ENCODE assay signal across 23 cellular contexts in the genomic region with DNA sequence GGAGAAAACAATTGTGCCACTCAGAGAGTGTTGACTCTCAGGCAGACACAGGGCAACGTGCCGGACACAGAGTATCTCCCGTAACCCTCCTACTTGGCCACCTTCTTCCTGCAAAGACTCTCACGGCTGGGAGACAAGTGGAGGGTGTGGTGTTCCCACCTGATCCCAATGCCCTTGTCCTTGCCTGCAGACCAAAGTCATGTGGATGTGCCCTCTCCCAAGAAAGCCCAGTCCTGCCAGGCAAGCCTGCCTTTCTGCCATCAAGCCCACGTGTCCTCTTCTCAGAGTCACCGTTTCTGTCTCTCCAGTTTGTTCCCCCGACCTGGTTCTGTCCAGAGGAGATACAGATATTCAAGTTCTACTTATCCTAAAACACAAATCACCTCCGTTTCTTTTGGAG. TPM values are rescaled to one million over a fixed set of nuclear protein-coding genes. Genes with fewer than 3 reads are reported as not detected.
A peak's percentile ranks its signal among the peaks of the same experiment; 100 is the strongest.
DNase-seq lines count a peak whose midpoint lies in the region; ATAC-seq, FAIRE-seq and TF ChIP-seq lines count a peak whose summit lies in the region.
"Had no signal": no experiment of that assay in that cellular context is flagged by ENCODE, and none has a peak within 500 bp of the region (broad histone marks: within the 10 kb centered on the region; RNA-seq: fewer than 3 reads in every experiment).

No MANE protein-coding gene starts in this region.

- H3K27ac ChIP-seq in HepG2 (ENCODE audit: extremely low read length, insufficient read depth, low read length), result no peak overlapping the region
- H3K27ac ChIP-seq in right lobe of liver, result no peak overlapping the region
- no peak overlapping the region for H3K27ac ChIP-seq in neuronal stem cell (replicated peaks; ENCODE audit: low read length)
- H3K27ac ChIP-seq: 22Rv1, BLaER1, HL-60 had no signal

- H3K9me3 Mint-ChIP-seq in activated naive CD4-positive, alpha-beta T cell treated with anti-CD3 and anti-CD28 coated beads for 36 hours, result no peaks in the 10 kb centered on the region
- H3K9me3 Mint-ChIP-seq: H9 had no signal

- no peak overlapping the region for H3K14ac ChIP-seq in neuronal stem cell (ENCODE audit: low read length)

- no peaks in the 10 kb centered on the region for H4K20me1 ChIP-seq in HepG2 (ENCODE audit: insufficient read depth, low read length)
- H4K20me1 ChIP-seq: BLaER1 had no signal

- no peak overlapping the region for H3K4me2 ChIP-seq in HepG2 (ENCODE audit: low read depth, low read length)
- no peak overlapping the region for H3K4me2 ChIP-seq in neuronal stem cell (ENCODE audit: insufficient read depth, low read length, poor library complexity, severe bottlenecking)
- H3K4me2 ChIP-seq: BLaER1 had no signal

- ATAC-seq in HepG2 (peak; percentile 12; the same call in 1 of the 3 replicates), right lobe of liver (no peak)

- no TSS peak for BruUV-seq in HepG2 (replicated peaks; lab: Mats Ljungman, UMichigan)

- CTCF ChIA-PET in HepG2 (lab: Yijun Ruan, JAX; ENCODE audit: low intra/inter-chr PET ratio, low total read pairs), result no interaction called here
- CTCF ChIA-PET in activated naive CD4-positive, alpha-beta T cell treated with anti-CD3 and anti-CD28 coated beads for 36 hours (lab: Charles Lee), result no interaction called here

- no peak overlapping the region for H4K91ac ChIP-seq in neuronal stem cell (ENCODE audit: low read depth, low read length, poor library complexity)

- H3K4me3 Mint-ChIP-seq in activated naive CD4-positive, alpha-beta T cell treated with anti-CD3 and anti-CD28 coated beads for 36 hours, result no peak overlapping the region
- H3K4me3 Mint-ChIP-seq: CD14-positive monocyte; CD4-positive, alpha-beta memory T cell; H9 had no signal

- H3K18ac ChIP-seq in neuronal stem cell (ENCODE audit: low read length), result peak overlapping the region; percentile 40

- H3K79me1 ChIP-seq in neuronal stem cell (ENCODE audit: low read depth, low read length), result no peaks in the 10 kb centered on the region

- FAIRE-seq in HepG2 (lab: Jason Lieb, UNC), result no peak
- peak; percentile 52 for FAIRE-seq in urothelium cell line (lab: Jason Lieb, UNC)

- H2BK12ac ChIP-seq in neuronal stem cell (ENCODE audit: low read length), result peak overlapping the region; percentile 36

- no peaks in the 10 kb centered on the region for H3K79me2 ChIP-seq in HepG2 (ENCODE audit: insufficient read depth, low read length)

- no peak overlapping the region for H3K9ac ChIP-seq in HepG2 (ENCODE audit: insufficient read depth, low read depth, low read length)
- H3K9ac ChIP-seq in neuronal stem cell (ENCODE audit: low read depth, low read length, poor library complexity), result no peak overlapping the region
- H3K9ac ChIP-seq: BLaER1 had no signal

- 69% methylated on average over 7 of the region's 8 CpGs for WGBS in HepG2 (ENCODE audit: low lambda C conversion rate)
- 69% methylated on average over 8 of the region's 8 CpGs for WGBS in right lobe of liver (ENCODE audit: insufficient coverage, low coverage, low lambda C conversion rate, missing lambda C conversion rate)
- no CpG with 5 or more reads among the region's 8 CpGs for WGBS in neuronal stem cell (ENCODE audit: extremely low coverage in 2 of 2, insufficient read length in 2 of 2, insufficient replicate concordance in 1 of 2), 2 donors

- no peak overlapping the region for H4K8ac ChIP-seq in neuronal stem cell (ENCODE audit: low read depth, low read length)

- no peak overlapping the region for H2BK15ac ChIP-seq in neuronal stem cell (ENCODE audit: low read length)

- intact Hi-C loops in HepG2 (cut with micrococcal nuclease; ENCODE audit: unreplicated experiment), result no loop called here
- intact Hi-C loops in right lobe of liver (cut with DNase I), result no loop called here
- intact Hi-C loops in activated naive CD4-positive, alpha-beta T cell treated with anti-CD3 and anti-CD28 coated beads for 36 hours (cut with micrococcal nuclease), result no loop called here

- H2AFZ ChIP-seq in HepG2 (ENCODE audit: low read length), result no peak overlapping the region
- H2AFZ ChIP-seq in neuronal stem cell (ENCODE audit: low read length), result no peak overlapping the region

- H3K36me3 ChIP-seq in HepG2 (replicated peaks in 1 of 2; ENCODE audit: control insufficient read depth in 1 of 2, insufficient read depth in 2 of 2, low read length in 2 of 2), result no peaks in the 10 kb centered on the region
- no peaks in the 10 kb centered on the region for H3K36me3 ChIP-seq in right lobe of liver
- H3K36me3 ChIP-seq in neuronal stem cell (replicated peaks in 1 of 2; ENCODE audit: control insufficient read depth in 2 of 2, insufficient read depth in 2 of 2, low read length in 2 of 2), result no peaks in the 10 kb centered on the region
- H3K36me3 ChIP-seq: BLaER1 had no signal

- H3K4ac ChIP-seq in neuronal stem cell (ENCODE audit: low read length), result no peak overlapping the region

- H3K9me3 ChIP-seq in HepG2 (ENCODE audit: low read length) (no peaks in the 10 kb centered on the region), right lobe of liver (no peaks in the 10 kb centered on the region), neuronal stem cell (replicated peaks in 1 of 2; ENCODE audit: control insufficient read depth in 2 of 2, insufficient read depth in 1 of 2, low read depth in 1 of 2, low read length in 2 of 2) (no peaks in the 10 kb centered on the region)
- H3K9me3 ChIP-seq: BLaER1 had no signal

- peaks cover 32% of the 10 kb centered on the region for H3K27me3 Mint-ChIP-seq in activated naive CD4-positive, alpha-beta T cell treated with anti-CD3 and anti-CD28 coated beads for 36 hours (ENCODE audit: low read depth)

- TF ChIP-seq EP300 in HepG2 (IDR thresholded peaks at IDR 0.05; ENCODE audit: low read depth in 2 of 2, low read length in 2 of 2) (no peak), HepG2 (CRISPR knock-in tag; IDR thresholded peaks at IDR 0.05; ENCODE audit: borderline replicate concordance) (no peak)

- TF ChIP-seq CTCF in HepG2 (CRISPR knock-in tag; IDR thresholded peaks at IDR 0.05) (no peak), right lobe of liver (IDR thresholded peaks at IDR 0.05) (no peak)

- in situ Hi-C loops in HepG2 (cut with HindIII; ENCODE audit: extremely low pct_ligation_motif_present, low pct_unique_long_range_greater_than_20kb), result no loop called here

- H3K4me1 Mint-ChIP-seq in activated naive CD4-positive, alpha-beta T cell treated with anti-CD3 and anti-CD28 coated beads for 36 hours (ENCODE audit: low read depth), result no peaks in the 10 kb centered on the region
- H3K4me1 Mint-ChIP-seq: CD14-positive monocyte; CD4-positive, alpha-beta memory T cell had no signal

- H3K36me3 Mint-ChIP-seq in activated naive CD4-positive, alpha-beta T cell treated with anti-CD3 and anti-CD28 coated beads for 36 hours (ENCODE audit: low read depth), result no peaks in the 10 kb centered on the region
- H3K36me3 Mint-ChIP-seq: CD14-positive monocyte; CD4-positive, alpha-beta memory T cell had no signal

- TF ChIP-seq RAD21 in HepG2 (CRISPR knock-in tag; IDR thresholded peaks at IDR 0.05), result no peak

- H3K4me3 ChIP-seq in HepG2 (replicated peaks in 1 of 3; ENCODE audit: insufficient read depth in 1 of 3, low read depth in 2 of 3, low read length in 3 of 3) (no peak overlapping the region), right lobe of liver (no peak overlapping the region), neuronal stem cell (ENCODE audit: low read length in 2 of 2) (no peak overlapping the region)
- H3K4me3 ChIP-seq: BLaER1 had no signal

- no peak overlapping the region for H3K23ac ChIP-seq in neuronal stem cell (ENCODE audit: low read depth, low read length, poor library complexity)

- POLR2A ChIA-PET in HepG2 (lab: Yijun Ruan, JAX), result no interaction called here

- no peak overlapping the region for H3K27ac Mint-ChIP-seq in activated naive CD4-positive, alpha-beta T cell treated with anti-CD3 and anti-CD28 coated beads for 36 hours
- H3K27ac Mint-ChIP-seq: CD4-positive, alpha-beta memory T cell; H9 had no signal

- DNase-seq in HepG2 (ENCODE audit: low spot score) (no peak), right lobe of liver (no peak), islet precursor cell (peak; percentile 40), neuronal stem cell (ENCODE audit: low spot score) (no peak), urothelium cell line (ENCODE audit: low spot score) (no peak)
- DNase-seq in activated naive CD4-positive, alpha-beta T cell treated with Interleukin-2 at 50 U/mL for 16 hours, result no peak
- no peak for DNase-seq in activated naive CD4-positive, alpha-beta T cell treated with anti-CD3 and anti-CD28 coated beads for 36 hours
- no peak for DNase-seq in activated effector memory CD4-positive, alpha-beta T cell treated with Interleukin-2 at 50 U/mL for 16 hours
- DNase-seq: CD4-positive, alpha-beta memory T cell; DMS153; DMS79; GDM1; GOT3; H9; IMR-90 had no signal

- no peak overlapping the region for H2BK120ac ChIP-seq in neuronal stem cell (ENCODE audit: low read depth, low read length)

- H3K27me3 ChIP-seq in HepG2 (ENCODE audit: control insufficient read depth in 1 of 2, insufficient read depth in 2 of 2, low read length in 2 of 2) (no peaks in the 10 kb centered on the region; a peak in 1 of 5 replicates), right lobe of liver (no peaks in the 10 kb centered on the region), neuronal stem cell (ENCODE audit: control insufficient read depth in 3 of 3, insufficient read depth in 3 of 3, low read depth in 1 of 3, low read length in 3 of 3) (peaks cover 0 to 12% (median 0%) of the 10 kb centered on the region in 3 experiments)
- H3K27me3 ChIP-seq: BLaER1 had no signal

- no peak overlapping the region for H2BK5ac ChIP-seq in neuronal stem cell (ENCODE audit: low read length)

- H2AK5ac ChIP-seq in neuronal stem cell (ENCODE audit: low read depth, low read length), result peak overlapping the region; percentile 66

- TF ChIP-seq POLR2A in HepG2 (IDR thresholded peaks at IDR 0.05; ENCODE audit: insufficient read depth in 1 of 2, low read depth in 2 of 2, low read length in 2 of 2) (no peak), right lobe of liver (IDR thresholded peaks at IDR 0.05) (no peak)

- H3K4me1 ChIP-seq in HepG2 (ENCODE audit: insufficient read depth, low read length), result peaks cover 20% of the 10 kb centered on the region
- no peaks in the 10 kb centered on the region for H3K4me1 ChIP-seq in right lobe of liver
- H3K4me1 ChIP-seq in neuronal stem cell (ENCODE audit: control insufficient read depth in 2 of 2, insufficient read depth in 1 of 2, low read depth in 1 of 2, low read length in 2 of 2), result no peaks in the 10 kb centered on the region
- H3K4me1 ChIP-seq: BLaER1 had no signal

RNA-seq across cellular contexts. Expression of a gene that starts 0.7 kb away (rescaled TPM):
- total RNA-seq in HepG2 (2016; rRNA removed; fragmentation: Illumina TruSeq; extraction: Trizol) (0.95 and 0.97 TPM in 2 replicates), right lobe of liver (not detected)
- 0.35 and 0.71 TPM in 2 replicates for total RNA-seq in HepG2 (2016; cell fraction: cytosol; rRNA removed; fragmentation: Illumina TruSeq; extraction: Trizol; ENCODE audit: low read depth)
- 0.59 and 1.6 TPM in 2 replicates for total RNA-seq in HepG2 (2016; cell fraction: insoluble cytoplasmic fraction; rRNA removed; fragmentation: Illumina TruSeq; extraction: Trizol)
- 0.52 and 0.77 TPM in 2 replicates for total RNA-seq in HepG2 (2016; cell fraction: membrane; rRNA removed; fragmentation: Illumina TruSeq; extraction: Trizol)
- 1.3 TPM in 2 replicates for total RNA-seq in HepG2 (2016; cell fraction: nucleus; rRNA removed; fragmentation: Illumina TruSeq; extraction: Trizol)
- 0.21 and 0.56 TPM in 2 replicates for polyA plus RNA-seq in HepG2 (2011; rRNA removed)
- 0.26 and 0.30 TPM in 2 replicates for polyA plus RNA-seq in HepG2 (2011; cell fraction: cytosol; rRNA removed)
- 0.18 and 0.59 TPM in 2 replicates for polyA plus RNA-seq in HepG2 (2011; cell fraction: nucleus; rRNA removed)
- 0.48 and 0.52 TPM in 2 replicates for polyA plus RNA-seq in HepG2 (2012)
- 0.20 and 0.25 TPM in 2 replicates for polyA plus RNA-seq in HepG2 (2016; cell fraction: cytosol; fragmentation: Illumina TruSeq; extraction: Trizol; ENCODE audit: low read depth)
- 0.44 and 0.72 TPM in 2 replicates for polyA plus RNA-seq in HepG2 (2016; cell fraction: insoluble cytoplasmic fraction; fragmentation: Illumina TruSeq; extraction: Trizol; ENCODE audit: low read depth)
- 0.37 and 0.50 TPM in 2 replicates for polyA plus RNA-seq in HepG2 (2016; cell fraction: membrane; fragmentation: Illumina TruSeq; extraction: Trizol; ENCODE audit: low read depth)
- polyA plus RNA-seq in HepG2 (2016; cell fraction: nucleus; fragmentation: Illumina TruSeq; extraction: Trizol; ENCODE audit: insufficient read depth, low read depth), result 1.3 and 2.4 TPM in 2 replicates
- polyA minus RNA-seq in HepG2 (2011; rRNA and poly(A)+ RNA removed; ENCODE audit: low replicate concordance), result 0.40 TPM in 1 of 2 replicates, not detected in the other
- polyA minus RNA-seq in HepG2 (2011; cell fraction: cytosol; rRNA and poly(A)+ RNA removed), result not detected in 2 replicates
- polyA minus RNA-seq in HepG2 (2011; cell fraction: nucleus; rRNA and poly(A)+ RNA removed), result 0.37 TPM in 1 of 2 replicates, not detected in the other
- 0.29 TPM for polyA plus RNA-seq in neuronal stem cell (2013, experiment 1 of 2)
- polyA plus RNA-seq in neuronal stem cell (2013, experiment 2 of 2), result 0.29 TPM
- not detected for total RNA-seq in activated naive CD4-positive, alpha-beta T cell treated with anti-CD3 and anti-CD28 coated beads for 36 hours
- total RNA-seq: A673; CD4-positive, alpha-beta memory T cell; Daoy; HT1080; IMR-90 had no signal
- polyA plus RNA-seq: AG04450; CD14-positive monocyte; CD4-positive, alpha-beta memory T cell; IMR-90 had no signal

RNA-seq across cellular contexts. Expression of a gene that starts 30.7 kb away (rescaled TPM):
- total RNA-seq in HepG2 (2016; rRNA removed; fragmentation: Illumina TruSeq; extraction: Trizol) (not detected in 2 replicates), right lobe of liver (not detected)
- not detected in 2 replicates for total RNA-seq in HepG2 (2016; cell fraction: cytosol; rRNA removed; fragmentation: Illumina TruSeq; extraction: Trizol; ENCODE audit: low read depth)
- total RNA-seq in HepG2 (2016; cell fraction: insoluble cytoplasmic fraction; rRNA removed; fragmentation: Illumina TruSeq; extraction: Trizol), result not detected in 2 replicates
- total RNA-seq in HepG2 (2016; cell fraction: membrane; rRNA removed; fragmentation: Illumina TruSeq; extraction: Trizol), result not detected in 2 replicates
- not detected in 2 replicates for total RNA-seq in HepG2 (2016; cell fraction: nucleus; rRNA removed; fragmentation: Illumina TruSeq; extraction: Trizol)
- not detected in 2 replicates for polyA plus RNA-seq in HepG2 (2011; rRNA removed)
- polyA plus RNA-seq in HepG2 (2011; cell fraction: cytosol; rRNA removed), result not detected in 2 replicates
- not detected in 2 replicates for polyA plus RNA-seq in HepG2 (2011; cell fraction: nucleus; rRNA removed)
- not detected in 2 replicates for polyA plus RNA-seq in HepG2 (2012)
- not detected in 2 replicates for polyA plus RNA-seq in HepG2 (2016; cell fraction: cytosol; fragmentation: Illumina TruSeq; extraction: Trizol; ENCODE audit: low read depth)
- not detected in 2 replicates for polyA plus RNA-seq in HepG2 (2016; cell fraction: insoluble cytoplasmic fraction; fragmentation: Illumina TruSeq; extraction: Trizol; ENCODE audit: low read depth)
- not detected in 2 replicates for polyA plus RNA-seq in HepG2 (2016; cell fraction: membrane; fragmentation: Illumina TruSeq; extraction: Trizol; ENCODE audit: low read depth)
- polyA plus RNA-seq in HepG2 (2016; cell fraction: nucleus; fragmentation: Illumina TruSeq; extraction: Trizol; ENCODE audit: insufficient read depth, low read depth), result not detected in 2 replicates
- not detected in 2 replicates for polyA minus RNA-seq in HepG2 (2011; rRNA and poly(A)+ RNA removed; ENCODE audit: low replicate concordance)
- not detected in 2 replicates for polyA minus RNA-seq in HepG2 (2011; cell fraction: cytosol; rRNA and poly(A)+ RNA removed)
- polyA minus RNA-seq in HepG2 (2011; cell fraction: nucleus; rRNA and poly(A)+ RNA removed), result not detected in 2 replicates
- not detected for polyA plus RNA-seq in neuronal stem cell (2013, experiment 1 of 2)
- not detected for polyA plus RNA-seq in neuronal stem cell (2013, experiment 2 of 2)
- total RNA-seq in activated naive CD4-positive, alpha-beta T cell treated with anti-CD3 and anti-CD28 coated beads for 36 hours, result not detected
- total RNA-seq: A673; CD4-positive, alpha-beta memory T cell; Daoy; H9; HT1080; IMR-90 had no signal
- polyA plus RNA-seq: AG04450; CD14-positive monocyte; CD4-positive, alpha-beta memory T cell; IMR-90 had no signal
